ENCODE assay signal across 29 cellular contexts in the genomic region with DNA sequence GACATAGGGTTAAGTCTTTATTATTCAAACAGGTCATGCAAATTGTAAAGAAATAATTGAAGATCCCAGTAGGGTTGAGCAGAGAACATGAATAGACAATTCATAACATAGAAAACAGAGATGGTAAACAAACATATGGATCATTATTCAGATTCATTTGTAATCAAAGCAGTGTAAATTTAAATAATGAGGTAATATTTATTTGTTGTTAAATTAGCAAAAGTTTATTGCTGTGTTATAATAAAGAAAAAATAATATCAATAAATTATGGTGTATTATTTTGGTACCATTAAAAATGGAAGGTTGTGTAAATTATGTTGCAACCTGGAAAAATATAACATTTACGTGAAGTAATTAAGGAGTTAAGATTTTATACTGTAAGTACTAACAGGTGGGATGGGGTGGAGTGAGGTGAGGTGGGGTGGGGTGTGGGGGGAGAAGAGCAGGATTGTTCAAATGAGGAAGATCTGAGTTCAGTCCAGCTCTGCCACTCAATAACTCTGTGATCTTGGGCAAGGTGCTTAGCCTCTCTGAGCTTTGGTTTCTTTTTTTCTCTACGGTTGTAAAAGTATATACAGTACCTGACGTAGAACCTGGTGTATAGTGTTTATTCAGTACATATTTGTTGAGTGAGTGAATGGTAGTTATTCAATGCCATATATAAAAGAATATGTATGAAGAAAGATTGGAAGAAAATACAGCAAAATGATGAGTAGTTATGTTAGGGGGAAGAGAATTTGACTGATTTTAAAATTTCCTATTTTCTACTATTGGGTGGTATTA.
DNase-seq lines count a peak whose midpoint lies in the region; ATAC-seq and TF ChIP-seq lines count a peak whose summit lies in the region.
"Had no signal": no experiment of that assay in that cellular context is flagged by ENCODE, and none has a peak within 500 bp of the region (broad histone marks: within the 10 kb centered on the region; RNA-seq: fewer than 3 reads in every experiment).

No MANE protein-coding gene starts in this region.

- WGBS in tibial nerve, 2 donors = 80 to 95% methylated on average over 3 of the region's 3 CpGs

- CTCF ChIA-PET in WTC11 (lab: Charles Lee) = interaction anchor here (1.6 kb wide), 1 partner anchor 28 kb away, joined by 6 read pairs; no protein-coding TSS in a partner anchor

- no peak overlapping the region for H3K4me3 ChIP-seq in tibial nerve
- H3K4me3 ChIP-seq: GM23338, HAP-1, PC-9, SJSA1 had no signal

- no peak for TF ChIP-seq POLR2A in tibial nerve (IDR thresholded peaks at IDR 0.05)

- H3K27me3 ChIP-seq in tibial nerve = no peaks in the 10 kb centered on the region
- H3K27me3 ChIP-seq: SJSA1 had no signal

- H3K36me3 ChIP-seq in tibial nerve = peaks cover 0 to 12% (median 0%) of the 10 kb centered on the region in 3 donors
- H3K36me3 ChIP-seq: HAP-1, SJSA1 had no signal

- DNase-seq in DMS53 treated with DMSO at 0.1 percent for 48 hours (lab: John Stamatoyannopoulos, UW; ENCODE audit: unreplicated experiment) (peak; percentile 20), NCI-H526 treated with DMSO at 0.1 percent for 48 hours (lab: John Stamatoyannopoulos, UW) (peak; percentile 67), WTC11 (ENCODE audit: low spot score) (no peak), left colon (no peak), SW480 (ENCODE audit: low spot score) (no peak), tibial nerve (ENCODE audit: low spot score in 2 of 2) (no peak), dermis blood vessel endothelial cell (no peak), GOT3 (lab: John Stamatoyannopoulos, UW) (no peak)
- DNase-seq: Calu3; CD8-positive, alpha-beta T cell; DMS153; Karpas-422; NCI-H1092; NCI-H1417 treated with DMSO at 0.1 percent for 48 hours; NCI-H1694 treated with DMSO at 0.1 percent for 48 hours; NCI-H2171 treated with DMSO at 0.1 percent for 48 hours; NCI-H345; NCI-H510A treated with DMSO at 0.1 percent for 48 hours; NCI-H82; NK-92 treated with Interleukin-12 subunit alpha and Interleukin-12 subunit beta, amount 100 ng/mL, for 24 hours; PC-9; Right ventricle myocardium superior; RPMI8226 had no signal

- TF ChIP-seq CTCF in WTC11 (IDR thresholded peaks at IDR 0.05) = no peak
- no peak for TF ChIP-seq CTCF in tibial nerve (IDR thresholded peaks at IDR 0.05)

- H3K4me1 ChIP-seq in tibial nerve = no peaks in the 10 kb centered on the region
- H3K4me1 ChIP-seq: HAP-1, SJSA1 had no signal

- H3K27ac Mint-ChIP-seq in WTC11 = no peak overlapping the region
- H3K27ac Mint-ChIP-seq: B cell; CD8-positive, alpha-beta T cell; GM23338 had no signal

- no peak for TF ChIP-seq EP300 in tibial nerve (IDR thresholded peaks at IDR 0.05)

- H3K4me3 Mint-ChIP-seq in WTC11 = no peak overlapping the region
- H3K4me3 Mint-ChIP-seq: B cell; CD8-positive, alpha-beta T cell; GM23338 had no signal

- H3K4me1 Mint-ChIP-seq in WTC11 = peaks cover 14% of the 10 kb centered on the region

- intact Hi-C loops in left colon (cut with DNase I, micrococcal nuclease) = no loop called here

- no peaks in the 10 kb centered on the region for H3K9me3 Mint-ChIP-seq in WTC11
- H3K9me3 Mint-ChIP-seq: CD8-positive, alpha-beta T cell; GM23338 had no signal

- H3K27ac ChIP-seq in tibial nerve = no peak overlapping the region
- H3K27ac ChIP-seq: C4-2B, HL-60, PC-9, SJSA1 had no signal

- no peaks in the 10 kb centered on the region for H3K27me3 Mint-ChIP-seq in WTC11 (ENCODE audit: low read depth)
- H3K27me3 Mint-ChIP-seq: B cell had no signal

- H3K9me3 ChIP-seq in tibial nerve = no peaks in the 10 kb centered on the region
- H3K9me3 ChIP-seq: HAP-1, SJSA1 had no signal

- peaks cover 4% of the 10 kb centered on the region for H3K36me3 Mint-ChIP-seq in WTC11
- H3K36me3 Mint-ChIP-seq: CD8-positive, alpha-beta T cell had no signal

- POLR2A ChIA-PET in WTC11 (lab: Charles Lee) = interaction anchor here (0.6 kb wide), 1 partner anchor 34 kb away, joined by 4 read pairs; no protein-coding TSS in a partner anchor

- no peak for ATAC-seq in WTC11
- ATAC-seq in left colon = peak; percentile 66
- ATAC-seq: CD8-positive, alpha-beta T cell; GM23338 had no signal

TF ChIP-seq in WTC11, 78 proteins besides CTCF, POLR2A, EP300 and RAD21:
- no peak for TF ChIP-seq MXD4 (CRISPR knock-in tag; IDR thresholded peaks at IDR 0.05; ENCODE audit: borderline replicate concordance)
- TF ChIP-seq TEAD1 (CRISPR knock-in tag; IDR thresholded peaks at IDR 0.05) = no peak
- TF ChIP-seq GRHL2 (CRISPR knock-in tag; IDR thresholded peaks at IDR 0.05; ENCODE audit: insufficient replicate concordance, severe bottlenecking) = no peak
- TF ChIP-seq SMAD3 (CRISPR knock-in tag; IDR thresholded peaks at IDR 0.05; ENCODE audit: borderline replicate concordance) = no peak
- TF ChIP-seq, protein P1, sequence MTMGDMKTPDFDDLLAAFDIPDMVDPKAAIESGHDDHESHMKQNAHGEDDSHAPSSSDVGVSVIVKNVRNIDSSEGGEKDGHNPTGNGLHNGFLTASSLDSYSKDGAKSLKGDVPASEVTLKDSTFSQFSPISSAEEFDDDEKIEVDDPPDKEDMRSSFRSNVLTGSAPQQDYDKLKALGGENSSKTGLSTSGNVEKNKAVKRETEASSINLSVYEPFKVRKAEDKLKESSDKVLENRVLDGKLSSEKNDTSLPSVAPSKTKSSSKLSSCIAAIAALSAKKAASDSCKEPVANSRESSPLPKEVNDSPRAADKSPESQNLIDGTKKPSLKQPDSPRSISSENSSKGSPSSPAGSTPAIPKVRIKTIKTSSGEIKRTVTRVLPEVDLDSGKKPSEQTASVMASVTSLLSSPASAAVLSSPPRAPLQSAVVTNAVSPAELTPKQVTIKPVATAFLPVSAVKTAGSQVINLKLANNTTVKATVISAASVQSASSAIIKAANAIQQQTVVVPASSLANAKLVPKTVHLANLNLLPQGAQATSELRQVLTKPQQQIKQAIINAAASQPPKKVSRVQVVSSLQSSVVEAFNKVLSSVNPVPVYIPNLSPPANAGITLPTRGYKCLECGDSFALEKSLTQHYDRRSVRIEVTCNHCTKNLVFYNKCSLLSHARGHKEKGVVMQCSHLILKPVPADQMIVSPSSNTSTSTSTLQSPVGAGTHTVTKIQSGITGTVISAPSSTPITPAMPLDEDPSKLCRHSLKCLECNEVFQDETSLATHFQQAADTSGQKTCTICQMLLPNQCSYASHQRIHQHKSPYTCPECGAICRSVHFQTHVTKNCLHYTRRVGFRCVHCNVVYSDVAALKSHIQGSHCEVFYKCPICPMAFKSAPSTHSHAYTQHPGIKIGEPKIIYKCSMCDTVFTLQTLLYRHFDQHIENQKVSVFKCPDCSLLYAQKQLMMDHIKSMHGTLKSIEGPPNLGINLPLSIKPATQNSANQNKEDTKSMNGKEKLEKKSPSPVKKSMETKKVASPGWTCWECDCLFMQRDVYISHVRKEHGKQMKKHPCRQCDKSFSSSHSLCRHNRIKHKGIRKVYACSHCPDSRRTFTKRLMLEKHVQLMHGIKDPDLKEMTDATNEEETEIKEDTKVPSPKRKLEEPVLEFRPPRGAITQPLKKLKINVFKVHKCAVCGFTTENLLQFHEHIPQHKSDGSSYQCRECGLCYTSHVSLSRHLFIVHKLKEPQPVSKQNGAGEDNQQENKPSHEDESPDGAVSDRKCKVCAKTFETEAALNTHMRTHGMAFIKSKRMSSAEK (CRISPR knock-in tag; IDR thresholded peaks at IDR 0.05; ENCODE audit: borderline replicate concordance) = no peak
- TF ChIP-seq, protein P2, sequence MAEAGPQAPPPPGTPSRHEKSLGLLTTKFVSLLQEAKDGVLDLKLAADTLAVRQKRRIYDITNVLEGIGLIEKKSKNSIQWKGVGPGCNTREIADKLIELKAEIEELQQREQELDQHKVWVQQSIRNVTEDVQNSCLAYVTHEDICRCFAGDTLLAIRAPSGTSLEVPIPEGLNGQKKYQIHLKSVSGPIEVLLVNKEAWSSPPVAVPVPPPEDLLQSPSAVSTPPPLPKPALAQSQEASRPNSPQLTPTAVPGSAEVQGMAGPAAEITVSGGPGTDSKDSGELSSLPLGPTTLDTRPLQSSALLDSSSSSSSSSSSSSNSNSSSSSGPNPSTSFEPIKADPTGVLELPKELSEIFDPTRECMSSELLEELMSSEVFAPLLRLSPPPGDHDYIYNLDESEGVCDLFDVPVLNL (CRISPR knock-in tag; IDR thresholded peaks at IDR 0.05; ENCODE audit: borderline replicate concordance, low read depth) = no peak
- peak; percentile 72; the same call in 1 of the 2 replicates for TF ChIP-seq HMGA2 (CRISPR knock-in tag; IDR thresholded peaks at IDR 0.05)
- TF ChIP-seq, protein P3, sequence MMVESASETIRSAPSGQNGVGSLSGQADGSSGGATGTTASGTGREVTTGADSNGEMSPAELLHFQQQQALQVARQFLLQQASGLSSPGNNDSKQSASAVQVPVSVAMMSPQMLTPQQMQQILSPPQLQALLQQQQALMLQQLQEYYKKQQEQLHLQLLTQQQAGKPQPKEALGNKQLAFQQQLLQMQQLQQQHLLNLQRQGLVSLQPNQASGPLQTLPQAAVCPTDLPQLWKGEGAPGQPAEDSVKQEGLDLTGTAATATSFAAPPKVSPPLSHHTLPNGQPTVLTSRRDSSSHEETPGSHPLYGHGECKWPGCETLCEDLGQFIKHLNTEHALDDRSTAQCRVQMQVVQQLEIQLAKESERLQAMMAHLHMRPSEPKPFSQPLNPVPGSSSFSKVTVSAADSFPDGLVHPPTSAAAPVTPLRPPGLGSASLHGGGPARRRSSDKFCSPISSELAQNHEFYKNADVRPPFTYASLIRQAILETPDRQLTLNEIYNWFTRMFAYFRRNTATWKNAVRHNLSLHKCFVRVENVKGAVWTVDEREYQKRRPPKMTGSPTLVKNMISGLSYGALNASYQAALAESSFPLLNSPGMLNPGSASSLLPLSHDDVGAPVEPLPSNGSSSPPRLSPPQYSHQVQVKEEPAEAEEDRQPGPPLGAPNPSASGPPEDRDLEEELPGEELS (CRISPR knock-in tag; IDR thresholded peaks at IDR 0.05) = no peak

Comparison
In these comparisons a context has a peak if more than half of its experiments do, and no peak if none do; other contexts are left out.
1. DNase-seq: peak in DMS53 treated with DMSO at 0.1 percent for 48 hours (single experiment) and NCI-H526 treated with DMSO at 0.1 percent for 48 hours (single experiment); none in WTC11 (single experiment), left colon (0 of 2), SW480 (single experiment), tibial nerve (0 of 2), dermis blood vessel endothelial cell (single experiment) and GOT3 (single experiment).